ENCODE assay signal across 1 cellular context in the genomic region with DNA sequence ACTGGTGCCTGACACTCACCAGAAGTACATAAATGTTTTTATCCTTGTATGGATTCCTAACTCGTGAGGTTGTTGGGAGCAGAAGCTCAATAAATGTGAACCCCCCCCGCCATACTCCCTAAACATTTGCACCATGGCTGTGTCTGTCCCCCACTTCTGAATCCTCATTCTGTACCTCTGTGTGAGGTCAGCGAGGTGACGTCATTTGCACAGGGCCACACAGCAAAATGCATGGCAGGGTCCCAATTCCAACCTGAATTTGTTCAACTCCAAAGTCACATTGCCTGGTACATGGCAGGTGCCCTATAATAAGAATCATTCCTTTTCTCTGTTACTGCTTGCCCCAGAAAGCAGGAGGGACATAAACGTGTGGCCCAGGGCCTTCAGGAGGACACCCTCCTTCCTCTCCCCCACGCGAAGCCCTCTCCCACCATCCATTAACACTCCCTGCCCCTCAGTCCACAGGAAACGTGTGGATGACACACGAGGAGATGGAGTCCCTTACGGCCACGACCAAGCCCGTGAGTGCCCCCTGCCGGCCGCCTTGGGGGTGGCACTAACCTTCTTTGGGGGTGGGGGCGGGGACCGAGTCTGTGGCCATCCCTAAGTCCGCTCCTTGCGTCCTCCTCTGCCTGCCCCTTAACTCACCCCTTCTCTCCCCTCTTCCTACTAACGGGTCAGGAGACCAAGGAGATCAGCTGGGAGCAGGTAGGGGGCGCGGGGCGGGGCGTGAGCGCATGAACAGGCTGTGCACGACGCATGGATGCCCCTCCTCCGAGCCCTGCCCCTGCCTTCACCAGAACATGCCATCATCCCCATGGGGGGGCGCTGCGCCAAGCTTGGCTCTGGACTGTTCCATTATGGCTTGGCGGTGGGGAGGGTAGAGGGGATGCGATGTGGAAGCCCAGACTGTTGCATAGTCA.
TF ChIP-seq lines count a peak whose summit lies in the region.

No MANE protein-coding gene starts in this region.

TF ChIP-seq in K562, 482 proteins besides CTCF, POLR2A, EP300 and RAD21 (continued from another document and continues in another):
- TF ChIP-seq RERE (CRISPR knock-in tag; IDR thresholded peaks at IDR 0.05; ENCODE audit: borderline replicate concordance) = no peak
- TF ChIP-seq ZNF324 (CRISPR knock-in tag; IDR thresholded peaks at IDR 0.05) = no peak
- TF ChIP-seq PTBP1 (IDR thresholded peaks at IDR 0.05; ENCODE audit: low read depth, low read length) = no peak
- TF ChIP-seq XRCC4 (IDR thresholded peaks at IDR 0.05; ENCODE audit: extremely low read depth, insufficient read depth, insufficient read length) = no peak
- TF ChIP-seq ZNF507 (tag; conservative IDR thresholded peaks at IDR 0.05) = no peak
- peak; percentile 48 for TF ChIP-seq DACH1 (IDR thresholded peaks at IDR 0.05; ENCODE audit: partially characterized antibody)
- peak; percentile 64; the same call in 1 of the 2 replicates for TF ChIP-seq ARID4B (CRISPR knock-in tag; IDR thresholded peaks at IDR 0.05)
- no peak for TF ChIP-seq ZNF518B (CRISPR knock-in tag; IDR thresholded peaks at IDR 0.05)
- no peak for TF ChIP-seq RBM25 (IDR thresholded peaks at IDR 0.05; ENCODE audit: low read depth, low read length, severe bottlenecking)
- TF ChIP-seq, protein P1, sequence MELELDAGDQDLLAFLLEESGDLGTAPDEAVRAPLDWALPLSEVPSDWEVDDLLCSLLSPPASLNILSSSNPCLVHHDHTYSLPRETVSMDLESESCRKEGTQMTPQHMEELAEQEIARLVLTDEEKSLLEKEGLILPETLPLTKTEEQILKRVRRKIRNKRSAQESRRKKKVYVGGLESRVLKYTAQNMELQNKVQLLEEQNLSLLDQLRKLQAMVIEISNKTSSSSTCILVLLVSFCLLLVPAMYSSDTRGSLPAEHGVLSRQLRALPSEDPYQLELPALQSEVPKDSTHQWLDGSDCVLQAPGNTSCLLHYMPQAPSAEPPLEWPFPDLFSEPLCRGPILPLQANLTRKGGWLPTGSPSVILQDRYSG (tag; conservative IDR thresholded peaks at IDR 0.05; ENCODE audit: low read depth) = no peak
- TF ChIP-seq BMI1 (IDR thresholded peaks at IDR 0.05; ENCODE audit: low read length) = no peak
- TF ChIP-seq POLR2B (IDR thresholded peaks at IDR 0.05; ENCODE audit: low read depth, partially characterized antibody) = no peak
- no peak for TF ChIP-seq ZFP30 (CRISPR knock-in tag; IDR thresholded peaks at IDR 0.05; ENCODE audit: borderline replicate concordance)
- TF ChIP-seq GTF2E2 (tag; IDR thresholded peaks at IDR 0.05) = no peak
- TF ChIP-seq ZNF384 (IDR thresholded peaks at IDR 0.05; ENCODE audit: low read depth, low read length) = no peak
- no peak for TF ChIP-seq NCOA6 (IDR thresholded peaks at IDR 0.05)
- TF ChIP-seq KLF10 (CRISPR knock-in tag; IDR thresholded peaks at IDR 0.05) = no peak
- TF ChIP-seq, protein P2, sequence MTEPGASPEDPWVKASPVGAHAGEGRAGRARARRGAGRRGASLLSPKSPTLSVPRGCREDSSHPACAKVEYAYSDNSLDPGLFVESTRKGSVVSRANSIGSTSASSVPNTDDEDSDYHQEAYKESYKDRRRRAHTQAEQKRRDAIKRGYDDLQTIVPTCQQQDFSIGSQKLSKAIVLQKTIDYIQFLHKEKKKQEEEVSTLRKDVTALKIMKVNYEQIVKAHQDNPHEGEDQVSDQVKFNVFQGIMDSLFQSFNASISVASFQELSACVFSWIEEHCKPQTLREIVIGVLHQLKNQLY (CRISPR knock-in tag; conservative IDR thresholded peaks at IDR 0.05) = no peak
- TF ChIP-seq MEF2A (IDR thresholded peaks at IDR 0.05; ENCODE audit: control insufficient read depth, low read depth, low read length) = no peak
- no peak for TF ChIP-seq FOXK1 (CRISPR knock-in tag; IDR thresholded peaks at IDR 0.05; ENCODE audit: borderline replicate concordance)
- TF ChIP-seq MITF (IDR thresholded peaks at IDR 0.05) = no peak
- TF ChIP-seq, protein P3, sequence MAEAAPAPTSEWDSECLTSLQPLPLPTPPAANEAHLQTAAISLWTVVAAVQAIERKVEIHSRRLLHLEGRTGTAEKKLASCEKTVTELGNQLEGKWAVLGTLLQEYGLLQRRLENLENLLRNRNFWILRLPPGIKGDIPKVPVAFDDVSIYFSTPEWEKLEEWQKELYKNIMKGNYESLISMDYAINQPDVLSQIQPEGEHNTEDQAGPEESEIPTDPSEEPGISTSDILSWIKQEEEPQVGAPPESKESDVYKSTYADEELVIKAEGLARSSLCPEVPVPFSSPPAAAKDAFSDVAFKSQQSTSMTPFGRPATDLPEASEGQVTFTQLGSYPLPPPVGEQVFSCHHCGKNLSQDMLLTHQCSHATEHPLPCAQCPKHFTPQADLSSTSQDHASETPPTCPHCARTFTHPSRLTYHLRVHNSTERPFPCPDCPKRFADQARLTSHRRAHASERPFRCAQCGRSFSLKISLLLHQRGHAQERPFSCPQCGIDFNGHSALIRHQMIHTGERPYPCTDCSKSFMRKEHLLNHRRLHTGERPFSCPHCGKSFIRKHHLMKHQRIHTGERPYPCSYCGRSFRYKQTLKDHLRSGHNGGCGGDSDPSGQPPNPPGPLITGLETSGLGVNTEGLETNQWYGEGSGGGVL (CRISPR knock-in tag; IDR thresholded peaks at IDR 0.05) = no peak
- no peak for TF ChIP-seq FOXJ3 (CRISPR knock-in tag; IDR thresholded peaks at IDR 0.05)
- TF ChIP-seq HDAC2 (IDR thresholded peaks at IDR 0.05) = peak; percentile 72; the same call in 1 of the 2 replicates
- TF ChIP-seq SRF (CRISPR knock-in tag; IDR thresholded peaks at IDR 0.05) = peak in 1 of 2 experiments; percentile 75; a peak in 2 of 4 replicates
- TF ChIP-seq MYNN (IDR thresholded peaks at IDR 0.05) = no peak
- no peak for TF ChIP-seq MYNN (CRISPR knock-in tag; IDR thresholded peaks at IDR 0.05)
- TF ChIP-seq ZNF133 (CRISPR knock-in tag; IDR thresholded peaks at IDR 0.05) = no peak
- TF ChIP-seq BRD9 (IDR thresholded peaks at IDR 0.05; ENCODE audit: low read depth, partially characterized antibody) = peak; percentile 62
- no peak for TF ChIP-seq YBX1 (IDR thresholded peaks at IDR 0.05)
- TF ChIP-seq, protein P4, sequence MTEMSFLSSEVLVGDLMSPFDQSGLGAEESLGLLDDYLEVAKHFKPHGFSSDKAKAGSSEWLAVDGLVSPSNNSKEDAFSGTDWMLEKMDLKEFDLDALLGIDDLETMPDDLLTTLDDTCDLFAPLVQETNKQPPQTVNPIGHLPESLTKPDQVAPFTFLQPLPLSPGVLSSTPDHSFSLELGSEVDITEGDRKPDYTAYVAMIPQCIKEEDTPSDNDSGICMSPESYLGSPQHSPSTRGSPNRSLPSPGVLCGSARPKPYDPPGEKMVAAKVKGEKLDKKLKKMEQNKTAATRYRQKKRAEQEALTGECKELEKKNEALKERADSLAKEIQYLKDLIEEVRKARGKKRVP (CRISPR knock-in tag; IDR thresholded peaks at IDR 0.05) = no peak
- TF ChIP-seq, protein P5, sequence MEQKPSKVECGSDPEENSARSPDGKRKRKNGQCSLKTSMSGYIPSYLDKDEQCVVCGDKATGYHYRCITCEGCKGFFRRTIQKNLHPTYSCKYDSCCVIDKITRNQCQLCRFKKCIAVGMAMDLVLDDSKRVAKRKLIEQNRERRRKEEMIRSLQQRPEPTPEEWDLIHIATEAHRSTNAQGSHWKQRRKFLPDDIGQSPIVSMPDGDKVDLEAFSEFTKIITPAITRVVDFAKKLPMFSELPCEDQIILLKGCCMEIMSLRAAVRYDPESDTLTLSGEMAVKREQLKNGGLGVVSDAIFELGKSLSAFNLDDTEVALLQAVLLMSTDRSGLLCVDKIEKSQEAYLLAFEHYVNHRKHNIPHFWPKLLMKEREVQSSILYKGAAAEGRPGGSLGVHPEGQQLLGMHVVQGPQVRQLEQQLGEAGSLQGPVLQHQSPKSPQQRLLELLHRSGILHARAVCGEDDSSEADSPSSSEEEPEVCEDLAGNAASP (IDR thresholded peaks at IDR 0.05) = no peak
- no peak for TF ChIP-seq CBX1 (IDR thresholded peaks at IDR 0.05; ENCODE audit: low read depth)
- TF ChIP-seq POLR3G (IDR thresholded peaks at IDR 0.05; ENCODE audit: extremely low read depth, insufficient read length, insufficient replicate concordance) = no peak
